In the genomic region with DNA sequence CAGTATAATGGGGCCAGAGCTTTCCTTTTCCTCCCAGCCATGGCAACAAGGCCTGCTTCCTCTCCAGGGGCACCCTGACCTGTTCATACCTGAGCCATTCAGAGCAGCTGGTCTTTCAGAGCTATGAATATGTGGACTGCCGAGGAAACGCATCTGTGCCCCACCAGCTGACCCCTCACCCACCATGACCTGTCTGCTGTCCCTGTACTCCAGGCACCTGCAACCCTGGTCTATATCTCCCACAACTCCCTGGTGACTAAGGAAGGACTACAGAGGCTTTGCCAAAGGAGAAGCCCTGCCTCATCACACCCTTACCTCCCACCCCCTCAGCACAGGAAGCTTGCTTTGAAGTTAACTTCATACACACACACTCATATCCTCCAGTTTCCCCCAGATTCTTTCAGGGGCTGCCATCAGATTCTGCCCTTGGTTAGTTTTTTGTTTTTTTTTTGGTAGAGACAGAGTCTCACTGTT, we compare ENCODE assay signal across 19 cellular contexts. TPM values are rescaled to one million over a fixed set of nuclear protein-coding genes. Genes with fewer than 3 reads are reported as not detected.
DNase-seq lines count a peak whose midpoint lies in the region; ATAC-seq and TF ChIP-seq lines count a peak whose summit lies in the region.
"Had no signal": no experiment of that assay in that cellular context is flagged by ENCODE, and none has a peak within 500 bp of the region (broad histone marks: within the 10 kb centered on the region; RNA-seq: fewer than 3 reads in every experiment).

No MANE protein-coding gene starts in this region.

- no peak for TF ChIP-seq POLR2A in esophagus squamous epithelium (IDR thresholded peaks at IDR 0.05)

- TF ChIP-seq CTCF in esophagus squamous epithelium (IDR thresholded peaks at IDR 0.05) = no peak

- H3K27ac ChIP-seq in Karpas-422 (ENCODE audit: low read length) (no peak overlapping the region), esophagus squamous epithelium (no peak overlapping the region)
- H3K27ac ChIP-seq: foreskin keratinocyte, left ventricle myocardium inferior, testis had no signal

- no peaks in the 10 kb centered on the region for H3K9me3 ChIP-seq in Karpas-422 (ENCODE audit: low read length)
- H3K9me3 ChIP-seq in esophagus squamous epithelium = no peaks in the 10 kb centered on the region
- H3K9me3 ChIP-seq: left ventricle myocardium inferior, testis had no signal

- peak overlapping the region; percentile 44 for H3K4me3 Mint-ChIP-seq in activated CD4-positive, alpha-beta T cell treated with anti-CD3 and anti-CD28 coated beads for 36 hours
- H3K4me3 Mint-ChIP-seq in activated naive CD8-positive, alpha-beta T cell = peak overlapping the region; percentile 79

- DNase-seq in activated CD4-positive, alpha-beta T cell treated with anti-CD3 and anti-CD28 coated beads for 36 hours = peak; percentile 59
- DNase-seq in activated CD4-positive, alpha-beta T cell treated with anti-CD3 and anti-CD28 coated beads for 1 hour = no peak
- DNase-seq in Karpas-422 (peak; percentile 6), HPDE6-E6E7 (ENCODE audit: extremely low spot score) (no peak), esophagus squamous epithelium (lab: John Stamatoyannopoulos, UW) (no peak)
- peak; percentile 35 for DNase-seq in stimulated activated CD4-positive, alpha-beta T cell treated with anti-CD3 and anti-CD28 coated beads, Interleukin-1b, Interleukin-23, amount 100 ng/mL, for 48 hours
- DNase-seq: C1 segment of cervical spinal cord, foreskin keratinocyte, left ventricle myocardium inferior, NCI-H1694, NCI-H510A, Right ventricle myocardium superior, testis had no signal

- peak; percentile 95 for ATAC-seq in activated CD4-positive, alpha-beta T cell treated with anti-CD3 and anti-CD28 coated beads for 36 hours
- ATAC-seq in GM21360 (IDR thresholded peaks at IDR 0.05; ENCODE audit: unreplicated experiment) = no peak
- ATAC-seq: foreskin keratinocyte had no signal

- H3K9me3 Mint-ChIP-seq in activated CD4-positive, alpha-beta T cell treated with anti-CD3 and anti-CD28 coated beads for 36 hours (ENCODE audit: low read depth) = no peaks in the 10 kb centered on the region
- no peaks in the 10 kb centered on the region for H3K9me3 Mint-ChIP-seq in activated naive CD8-positive, alpha-beta T cell (ENCODE audit: low read depth)

- H3K27me3 ChIP-seq in Karpas-422 (ENCODE audit: low read length) (no peaks in the 10 kb centered on the region), esophagus squamous epithelium (no peaks in the 10 kb centered on the region)
- H3K27me3 ChIP-seq: foreskin keratinocyte, testis had no signal

- H3K27ac Mint-ChIP-seq in activated CD4-positive, alpha-beta T cell treated with anti-CD3 and anti-CD28 coated beads for 36 hours = peak overlapping the region; percentile 71
- H3K27ac Mint-ChIP-seq in activated naive CD8-positive, alpha-beta T cell = peak overlapping the region; percentile 83

- H3K79me2 ChIP-seq in Karpas-422 (ENCODE audit: low read length) = peaks cover under 1% of the 10 kb centered on the region

- no peaks in the 10 kb centered on the region for H3K9me2 ChIP-seq in Karpas-422 (replicated peaks; ENCODE audit: insufficient read depth, low read length)

- no peak overlapping the region for H3K9ac ChIP-seq in Karpas-422 (ENCODE audit: low read length)

- H3K27me3 Mint-ChIP-seq in activated CD4-positive, alpha-beta T cell treated with anti-CD3 and anti-CD28 coated beads for 36 hours = no peaks in the 10 kb centered on the region
- H3K27me3 Mint-ChIP-seq in activated naive CD8-positive, alpha-beta T cell = no peaks in the 10 kb centered on the region

- intact Hi-C loops in activated CD4-positive, alpha-beta T cell treated with anti-CD3 and anti-CD28 coated beads for 36 hours (cut with DNase I, micrococcal nuclease) = loop anchor here in 1 of 2 experiments (1.0 kb wide), 1 partner anchor 98 kb away; no protein-coding TSS in a partner anchor
- intact Hi-C loops in esophagus squamous epithelium (cut with DNase I) = no loop called here

- peaks cover 21% of the 10 kb centered on the region for H3K36me3 Mint-ChIP-seq in activated CD4-positive, alpha-beta T cell treated with anti-CD3 and anti-CD28 coated beads for 36 hours (ENCODE audit: low read depth)
- peaks cover 2% of the 10 kb centered on the region for H3K36me3 Mint-ChIP-seq in activated naive CD8-positive, alpha-beta T cell

- no peaks in the 10 kb centered on the region for H3K36me3 ChIP-seq in Karpas-422 (ENCODE audit: insufficient read depth, low read length)
- peaks cover 0 to 36% (median 0%) of the 10 kb centered on the region in 3 donors for H3K36me3 ChIP-seq in esophagus squamous epithelium

- peaks cover 33% of the 10 kb centered on the region for H3K4me1 Mint-ChIP-seq in activated CD4-positive, alpha-beta T cell treated with anti-CD3 and anti-CD28 coated beads for 36 hours
- peaks cover 47% of the 10 kb centered on the region for H3K4me1 Mint-ChIP-seq in activated naive CD8-positive, alpha-beta T cell (ENCODE audit: low read depth)

- H2AFZ ChIP-seq in Karpas-422 (ENCODE audit: low read length) = no peak overlapping the region

- H4K20me1 ChIP-seq in Karpas-422 (ENCODE audit: insufficient read depth, low read depth, low read length) = no peaks in the 10 kb centered on the region

- H3K4me3 ChIP-seq in Karpas-422 (ENCODE audit: low read length) = no peak overlapping the region
- H3K4me3 ChIP-seq in esophagus squamous epithelium = no peak overlapping the region
- H3K4me3 ChIP-seq: left ventricle myocardium inferior, testis had no signal

- no peak overlapping the region for H3K4me2 ChIP-seq in Karpas-422 (ENCODE audit: low read depth, low read length, poor library complexity, severe bottlenecking)

- 88% methylated on average over 2 of the region's 2 CpGs; no CpG with 5 or more reads in 1 of the 2 donors for WGBS in esophagus squamous epithelium, 2 donors

- POLR2A ChIA-PET in activated CD4-positive, alpha-beta T cell treated with anti-CD3 and anti-CD28 coated beads for 36 hours (lab: Charles Lee) = interaction anchor here (0.6 to 2.9 kb wide), 6 partner anchors 18 to 1118 kb away, joined by 3 to 30 read pairs (median 4); no protein-coding TSS in a partner anchor

- peaks cover 8% of the 10 kb centered on the region for H3K4me1 ChIP-seq in Karpas-422 (ENCODE audit: low read length)
- peaks cover 6 to 11% (median 9%) of the 10 kb centered on the region in 3 donors for H3K4me1 ChIP-seq in esophagus squamous epithelium

- CTCF ChIA-PET in activated CD4-positive, alpha-beta T cell treated with anti-CD3 and anti-CD28 coated beads for 36 hours (lab: Charles Lee) = interaction anchor here (0.6 to 2.0 kb wide), 2 partner anchors 17 to 220 kb away, joined by 4 to 6 read pairs; a partner anchor contains a TSS

RNA-seq across cellular contexts. Expression of a gene that starts 6.0 kb away (rescaled TPM):
- total RNA-seq in activated CD4-positive, alpha-beta T cell treated with anti-CD3 and anti-CD28 coated beads for 36 hours = 10 to 100 TPM; 10.7 to 10.8 TPM
- total RNA-seq in Karpas-422 (2014; rRNA removed; shearing (Covaris generic); ENCODE audit: low replicate concordance) = 9.0 and 14.5 TPM in 2 replicates
- 1 to 10 TPM in 3 of 4 donors, under 1 TPM in 1; 0.27 to 2.5 (median 1.6) TPM for total RNA-seq in esophagus squamous epithelium

RNA-seq across cellular contexts. Expression of a gene that starts 10.8 kb away (rescaled TPM):
- total RNA-seq in activated CD4-positive, alpha-beta T cell treated with anti-CD3 and anti-CD28 coated beads for 36 hours = under 1 TPM in 1 of 2 experiments, not detected in 1; 0.27 TPM
- not detected in 2 replicates for total RNA-seq in Karpas-422 (2014; rRNA removed; shearing (Covaris generic); ENCODE audit: low replicate concordance)
- total RNA-seq in esophagus squamous epithelium = not detected
- total RNA-seq: A172; foreskin keratinocyte; left ventricle myocardium inferior; LHCN-M2; posterior vena cava; Right ventricle myocardium superior; T-helper 2 cell treated with Interferon-gamma antibody and Interleukin-4, amounts not matched to agents 100 ng/mL and 5 ng/mL, for 36 hours had no signal

RNA-seq across cellular contexts. Expression of a gene that starts 16.1 kb away (rescaled TPM):
- 1,000 to 10,000 TPM; 2,288 to 7,298 TPM for total RNA-seq in activated CD4-positive, alpha-beta T cell treated with anti-CD3 and anti-CD28 coated beads for 36 hours
- total RNA-seq in Karpas-422 (2014; rRNA removed; shearing (Covaris generic); ENCODE audit: low replicate concordance) = not detected in 2 replicates
- total RNA-seq in esophagus squamous epithelium = not detected
- total RNA-seq: A172, foreskin keratinocyte, LHCN-M2, testis had no signal

RNA-seq across cellular contexts. Expression of a gene that starts 46.6 kb away (rescaled TPM):
- total RNA-seq in activated CD4-positive, alpha-beta T cell treated with anti-CD3 and anti-CD28 coated beads for 36 hours = 10 to 100 TPM; 52.8 to 55.6 TPM
- total RNA-seq in Karpas-422 (2014; rRNA removed; shearing (Covaris generic); ENCODE audit: low replicate concordance) = 49.4 and 49.5 TPM in 2 replicates
- 10 to 100 TPM; 30.6 to 61.6 (median 42.0) TPM for total RNA-seq in esophagus squamous epithelium

Comparison
In these comparisons a context has a peak if more than half of its experiments do, and no peak if none do; other contexts are left out.
1. DNase-seq: peak in activated CD4-positive, alpha-beta T cell treated with anti-CD3 and anti-CD28 coated beads for 36 hours (single experiment), Karpas-422 (single experiment) and stimulated activated CD4-positive, alpha-beta T cell treated with anti-CD3 and anti-CD28 coated beads, Interleukin-1b, Interleukin-23, amount 100 ng/mL, for 48 hours (single experiment); none in activated CD4-positive, alpha-beta T cell treated with anti-CD3 and anti-CD28 coated beads for 1 hour (single experiment), HPDE6-E6E7 (single experiment) and esophagus squamous epithelium (single experiment).
2. RNA of a gene that starts 16.1 kb away (total RNA-seq): 2,288 to 7,298 TPM in activated CD4-positive, alpha-beta T cell treated with anti-CD3 and anti-CD28 coated beads for 36 hours; not detected in Karpas-422 and not detected in esophagus squamous epithelium; every median in the first group is over 1,000 times any median in the second.